15 cellular contexts compared by ENCODE assay signal in genomic region chr20:58349586-58349985, GRCh38. TPM values are rescaled to one million over a fixed set of nuclear protein-coding genes. Genes with fewer than 3 reads are reported as not detected.
DNase-seq lines count a peak whose midpoint lies in the region; ATAC-seq, FAIRE-seq and TF ChIP-seq lines count a peak whose summit lies in the region.
"Had no signal": no experiment of that assay in that cellular context is flagged by ENCODE, and none has a peak within 500 bp of the region (broad histone marks: within the 10 kb centered on the region; RNA-seq: fewer than 3 reads in every experiment).

No MANE protein-coding gene starts in this region.

- H3K4me1 ChIP-seq in pancreas, result no peaks in the 10 kb centered on the region
- H3K4me1 ChIP-seq: tibial nerve had no signal

- peaks cover 74% of the 10 kb centered on the region for H3K36me3 Mint-ChIP-seq in CD4-positive, alpha-beta T cell (ENCODE audit: low read depth)

- no peaks in the 10 kb centered on the region for H3K27me3 ChIP-seq in CD4-positive, alpha-beta T cell (ENCODE audit: control insufficient read depth, insufficient read depth, low read length)
- H3K27me3 ChIP-seq in brain microvascular endothelial cell (replicated peaks), result no peaks in the 10 kb centered on the region
- no peaks in the 10 kb centered on the region for H3K27me3 ChIP-seq in pancreas
- H3K27me3 ChIP-seq: tibial nerve had no signal

- no peak overlapping the region for H3K4me3 Mint-ChIP-seq in CD4-positive, alpha-beta T cell
- H3K4me3 Mint-ChIP-seq: IgD-negative memory B cell had no signal

- H3K27me3 Mint-ChIP-seq in CD4-positive, alpha-beta T cell, result no peaks in the 10 kb centered on the region
- H3K27me3 Mint-ChIP-seq: IgD-negative memory B cell had no signal

- CTCF ChIA-PET in CD4-positive, alpha-beta T cell (lab: Charles Lee), result no interaction called here

- H3K4me3 ChIP-seq in brain microvascular endothelial cell (ENCODE audit: low read depth, low read length) (no peak overlapping the region), pancreas (no peak overlapping the region)
- H3K4me3 ChIP-seq: lung, tibial nerve had no signal

- H3K27ac Mint-ChIP-seq in CD4-positive, alpha-beta T cell, result peak overlapping the region; percentile 35
- H3K27ac Mint-ChIP-seq: IgD-negative memory B cell had no signal

- no peak overlapping the region for H3K27ac ChIP-seq in CD4-positive, alpha-beta T cell (ENCODE audit: low read depth, low read length)
- H3K27ac ChIP-seq in brain microvascular endothelial cell (no peak overlapping the region), pancreas (no peak overlapping the region)
- H3K27ac ChIP-seq: tibial nerve had no signal

- H3K4me1 Mint-ChIP-seq in CD4-positive, alpha-beta T cell (ENCODE audit: low read depth), result no peaks in the 10 kb centered on the region

- no peak for DNase-seq in CD4-positive, alpha-beta T cell
- DNase-seq in HS-27A (ENCODE audit: low read depth), result peak; percentile 69
- peak; percentile 73 for DNase-seq in brain microvascular endothelial cell
- peak; percentile 45 for DNase-seq in left kidney (ENCODE audit: low read depth, low spot score)
- no peak for DNase-seq in frontal cortex (ENCODE audit: low spot score in 2 of 2)
- DNase-seq in NCI-H2107 treated with DMSO at 0.1 percent for 48 hours (lab: John Stamatoyannopoulos, UW; ENCODE audit: unreplicated experiment), result no peak
- DNase-seq in pancreas, result no peak
- DNase-seq: central memory CD4-positive, alpha-beta T cell; DMS 273 treated with DMSO at 0.1 percent for 48 hours; NCI-H2029 had no signal

- no peaks in the 10 kb centered on the region for H3K9me3 ChIP-seq in CD4-positive, alpha-beta T cell (ENCODE audit: control insufficient read depth, low read length)
- no peaks in the 10 kb centered on the region for H3K9me3 ChIP-seq in pancreas
- H3K9me3 ChIP-seq: tibial nerve had no signal

- 96 to 99% methylated on average over 3 of the region's 3 CpGs for WGBS in pancreas, 2 donors

- intact Hi-C loops in CD4-positive, alpha-beta T cell (cut with DNase I, micrococcal nuclease), result no loop called here
- intact Hi-C loops in pancreas (cut with DNase I), result no loop called here

- in situ Hi-C loops in brain microvascular endothelial cell (cut with HindIII; ENCODE audit: low pct_ligation_motif_present, low sequenced_read_pairs), result no loop called here

- POLR2A ChIA-PET in CD4-positive, alpha-beta T cell (lab: Charles Lee), result no interaction called here

- no peak for TF ChIP-seq CTCF in CD4-positive, alpha-beta T cell (IDR thresholded peaks at IDR 0.05)
- peak; percentile 39 for TF ChIP-seq CTCF in brain microvascular endothelial cell (IDR thresholded peaks at IDR 0.05; ENCODE audit: low read depth, low read length, missing control alignments)
- no peak for TF ChIP-seq CTCF in pancreas (IDR thresholded peaks at IDR 0.05)

- FAIRE-seq in frontal cortex (lab: Jason Lieb, UNC), result no peak
- FAIRE-seq in pancreas (lab: Jason Lieb, UNC), result no peak
- FAIRE-seq: TTC549 had no signal

- H3K36me3 ChIP-seq in brain microvascular endothelial cell (replicated peaks) (peaks cover 21% of the 10 kb centered on the region), pancreas (peaks cover 0 to 21% (median 0%) of the 10 kb centered on the region in 3 donors)

- no peaks in the 10 kb centered on the region for H3K9me3 Mint-ChIP-seq in CD4-positive, alpha-beta T cell

- no peak for ATAC-seq in CD4-positive, alpha-beta T cell (ENCODE audit: poor library complexity)
- no peak for ATAC-seq in GM19351 (IDR thresholded peaks at IDR 0.05; ENCODE audit: unreplicated experiment)
- no peak for ATAC-seq in pancreas

RNA-seq across cellular contexts. Expression of gene VAPB, which starts 39.4 kb away (rescaled TPM):
- 10 to 100 TPM; 25.2 to 29.4 TPM for total RNA-seq in CD4-positive, alpha-beta T cell
- 16.3 TPM for total RNA-seq in frontal cortex
- total RNA-seq in pancreas, result 10 to 100 TPM; 18.2 to 30.3 (median 21.8) TPM
- polyA plus RNA-seq in pancreas, result 10 to 100 TPM in 1 of 2 donors, 1 to 10 TPM in 1; 9.6 to 18.8 TPM

RNA-seq across cellular contexts. Expression of gene RAB22A, which starts 40.1 kb away (rescaled TPM):
- 10 to 100 TPM; 16.5 to 17.2 TPM for total RNA-seq in CD4-positive, alpha-beta T cell
- total RNA-seq in frontal cortex (23.6 TPM), pancreas (10 to 100 TPM in 1 of 6 donors, 1 to 10 TPM in 5; 5.7 to 10.1 (median 7.9) TPM)
- polyA plus RNA-seq in pancreas, result 1 to 10 TPM; 3.1 to 4.8 TPM

Comparison
In these comparisons a context has a peak if more than half of its experiments do, and no peak if none do; other contexts are left out.
1. DNase-seq: peak in HS-27A (single experiment), brain microvascular endothelial cell (single experiment) and left kidney (single experiment); none in CD4-positive, alpha-beta T cell (0 of 10), frontal cortex (0 of 2), NCI-H2107 treated with DMSO at 0.1 percent for 48 hours (single experiment) and pancreas (0 of 6).